ENCODE assay signal across 2 cellular contexts in genomic region chr6:166343157-166343502, GRCh38.
TF ChIP-seq lines count a peak whose summit lies in the region.

No MANE protein-coding gene starts in this region.

TF ChIP-seq in HepG2, 621 proteins besides CTCF, POLR2A, EP300 and RAD21 (continues in another document):
- TF ChIP-seq GABPB1 (CRISPR knock-in tag; IDR thresholded peaks at IDR 0.05): no peak
- TF ChIP-seq CCDC6 (CRISPR knock-in tag; IDR thresholded peaks at IDR 0.05): no peak
- no peak for TF ChIP-seq SPEN (CRISPR knock-in tag; IDR thresholded peaks at IDR 0.05; ENCODE audit: low read depth)
- no peak for TF ChIP-seq ZBTB40 (IDR thresholded peaks at IDR 0.05)
- TF ChIP-seq ZBTB40 (CRISPR knock-in tag; IDR thresholded peaks at IDR 0.05): no peak
- no peak for TF ChIP-seq LRRFIP1 (CRISPR knock-in tag; conservative IDR thresholded peaks at IDR 0.05)
- TF ChIP-seq HOXA3 (CRISPR knock-in tag; IDR thresholded peaks at IDR 0.05): no peak
- no peak for TF ChIP-seq ZNF276 (CRISPR knock-in tag; IDR thresholded peaks at IDR 0.05; ENCODE audit: low read depth)
- no peak for TF ChIP-seq ZNF337 (CRISPR knock-in tag; IDR thresholded peaks at IDR 0.05; ENCODE audit: borderline replicate concordance, low read depth)
- no peak for TF ChIP-seq ZBTB42 (CRISPR knock-in tag; IDR thresholded peaks at IDR 0.05)
- TF ChIP-seq IRX3 (CRISPR knock-in tag; IDR thresholded peaks at IDR 0.05; ENCODE audit: borderline replicate concordance, low read depth): no peak
- no peak for TF ChIP-seq ZNF430 (CRISPR knock-in tag; IDR thresholded peaks at IDR 0.05)
- no peak for TF ChIP-seq ZBTB1 (CRISPR knock-in tag; IDR thresholded peaks at IDR 0.05; ENCODE audit: borderline replicate concordance)

TF ChIP-seq in HEK293T, 16 proteins besides CTCF, POLR2A, EP300 and RAD21:
- TF ChIP-seq NFRKB (IDR thresholded peaks at IDR 0.05) (no peak), BHLHE40 (IDR thresholded peaks at IDR 0.05; ENCODE audit: borderline replicate concordance) (no peak), ARNT (IDR thresholded peaks at IDR 0.05) (no peak), ZNF384 (IDR thresholded peaks at IDR 0.05) (no peak), LEF1 (IDR thresholded peaks at IDR 0.05; ENCODE audit: borderline replicate concordance) (no peak), HDGF (IDR thresholded peaks at IDR 0.05; ENCODE audit: borderline replicate concordance) (no peak), SP1 (IDR thresholded peaks at IDR 0.05) (no peak), FOXA1 (IDR thresholded peaks at IDR 0.05) (no peak), CTBP1 (IDR thresholded peaks at IDR 0.05; ENCODE audit: borderline replicate concordance) (no peak), FOXK2 (IDR thresholded peaks at IDR 0.05) (no peak), FOXM1 (IDR thresholded peaks at IDR 0.05; ENCODE audit: borderline replicate concordance) (no peak), PKNOX1 (IDR thresholded peaks at IDR 0.05) (no peak), ELF4 (IDR thresholded peaks at IDR 0.05) (no peak), TARDBP (IDR thresholded peaks at IDR 0.05) (no peak), L3MBTL2 (conservative IDR thresholded peaks at IDR 0.05) (no peak; the same call in 1 of the 2 replicates), SUZ12 (IDR thresholded peaks at IDR 0.05) (no peak)
TF ChIP-seq in HEK293T: peak in this region for 0.
